10 cellular contexts compared by ENCODE assay signal in genomic region chr5:74433255-74434123, GRCh38.
DNase-seq lines count a peak whose midpoint lies in the region; ATAC-seq lines count a peak whose summit lies in the region.
"Had no signal": no experiment of that assay in that cellular context is flagged by ENCODE, and none has a peak within 500 bp of the region (broad histone marks: within the 10 kb centered on the region; RNA-seq: fewer than 3 reads in every experiment).

No MANE protein-coding gene starts in this region.

- ATAC-seq in HG03066 (IDR thresholded peaks at IDR 0.05; ENCODE audit: low read depth, unreplicated experiment): peak; percentile 79
- ATAC-seq in HG02798 (IDR thresholded peaks at IDR 0.05; ENCODE audit: poor library complexity, unreplicated experiment): no peak
- ATAC-seq in GM18517 (IDR thresholded peaks at IDR 0.05; ENCODE audit: unreplicated experiment): no peak
- ATAC-seq in HG02588 (IDR thresholded peaks at IDR 0.05; ENCODE audit: unreplicated experiment): no peak

- DNase-seq in AG20443 (ENCODE audit: low spot score) (peak; percentile 55), amniotic epithelial cell (ENCODE audit: low read depth) (peak; percentile 74), kidney glomerular epithelial cell (lab: John Stamatoyannopoulos, UW) (peak; percentile 88), NCI-H146 (lab: John Stamatoyannopoulos, UW) (no peak)
- DNase-seq: activated naive CD8-positive, alpha-beta T cell treated with anti-CD3 and anti-CD28 coated beads, Interleukin-2, amount 10 ng/mL, durations not matched to agents 7 days and 5 days; NCI-H1436 treated with DMSO at 0.1 percent for 48 hours had no signal
